ENCODE assay signal across 2 cellular contexts in the genomic region with DNA sequence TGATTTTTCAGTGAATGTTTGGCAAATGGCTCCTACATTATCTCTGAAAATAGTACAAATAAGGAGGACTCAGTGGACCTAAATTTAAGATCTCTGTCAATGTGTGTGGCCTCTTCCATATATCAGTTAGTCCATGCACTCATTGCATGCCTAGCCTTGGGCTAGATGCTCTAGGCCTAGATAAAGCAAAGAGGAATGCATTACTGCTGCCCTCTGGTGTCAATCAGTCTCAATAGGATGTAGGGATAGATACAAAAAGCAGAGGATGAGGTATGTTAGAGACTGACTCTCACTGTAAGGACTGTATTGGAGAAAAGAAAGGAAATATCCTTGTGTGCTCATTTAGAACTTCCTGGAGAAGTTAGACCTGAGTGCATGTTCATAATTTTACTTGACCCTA.
TF ChIP-seq lines count a peak whose summit lies in the region.

No MANE protein-coding gene starts in this region.

TF ChIP-seq in K562, 482 proteins besides CTCF, POLR2A, EP300 and RAD21 (continues in another document):
- TF ChIP-seq, protein P1, sequence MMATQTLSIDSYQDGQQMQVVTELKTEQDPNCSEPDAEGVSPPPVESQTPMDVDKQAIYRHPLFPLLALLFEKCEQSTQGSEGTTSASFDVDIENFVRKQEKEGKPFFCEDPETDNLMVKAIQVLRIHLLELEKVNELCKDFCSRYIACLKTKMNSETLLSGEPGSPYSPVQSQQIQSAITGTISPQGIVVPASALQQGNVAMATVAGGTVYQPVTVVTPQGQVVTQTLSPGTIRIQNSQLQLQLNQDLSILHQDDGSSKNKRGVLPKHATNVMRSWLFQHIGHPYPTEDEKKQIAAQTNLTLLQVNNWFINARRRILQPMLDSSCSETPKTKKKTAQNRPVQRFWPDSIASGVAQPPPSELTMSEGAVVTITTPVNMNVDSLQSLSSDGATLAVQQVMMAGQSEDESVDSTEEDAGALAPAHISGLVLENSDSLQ (IDR thresholded peaks at IDR 0.05) = peak; percentile 48; the same call in 1 of the 2 replicates
- no peak for TF ChIP-seq DNMT1 (IDR thresholded peaks at IDR 0.05)
- no peak for TF ChIP-seq HNRNPL (IDR thresholded peaks at IDR 0.05; ENCODE audit: low read depth, low read length)
- TF ChIP-seq ETV5 (CRISPR knock-in tag; IDR thresholded peaks at IDR 0.05; ENCODE audit: low read depth) = 0 out of 2 replicates have a peak, but pooled peaks have one; percentile 25
- 0 out of 2 replicates have a peak, but pooled peaks have one; percentile 29 for TF ChIP-seq ZNF197 (CRISPR knock-in tag; IDR thresholded peaks at IDR 0.05; ENCODE audit: low read depth)
- no peak for TF ChIP-seq POLR3G (IDR thresholded peaks at IDR 0.05; ENCODE audit: extremely low read depth, insufficient read length, insufficient replicate concordance)
- TF ChIP-seq BCOR (IDR thresholded peaks at IDR 0.05) = 0 out of 2 replicates have a peak, but pooled peaks have one; percentile 10
- 0 out of 2 replicates have a peak, but pooled peaks have one; percentile 14 for TF ChIP-seq DPF2 (IDR thresholded peaks at IDR 0.05)
- TF ChIP-seq, protein P2, sequence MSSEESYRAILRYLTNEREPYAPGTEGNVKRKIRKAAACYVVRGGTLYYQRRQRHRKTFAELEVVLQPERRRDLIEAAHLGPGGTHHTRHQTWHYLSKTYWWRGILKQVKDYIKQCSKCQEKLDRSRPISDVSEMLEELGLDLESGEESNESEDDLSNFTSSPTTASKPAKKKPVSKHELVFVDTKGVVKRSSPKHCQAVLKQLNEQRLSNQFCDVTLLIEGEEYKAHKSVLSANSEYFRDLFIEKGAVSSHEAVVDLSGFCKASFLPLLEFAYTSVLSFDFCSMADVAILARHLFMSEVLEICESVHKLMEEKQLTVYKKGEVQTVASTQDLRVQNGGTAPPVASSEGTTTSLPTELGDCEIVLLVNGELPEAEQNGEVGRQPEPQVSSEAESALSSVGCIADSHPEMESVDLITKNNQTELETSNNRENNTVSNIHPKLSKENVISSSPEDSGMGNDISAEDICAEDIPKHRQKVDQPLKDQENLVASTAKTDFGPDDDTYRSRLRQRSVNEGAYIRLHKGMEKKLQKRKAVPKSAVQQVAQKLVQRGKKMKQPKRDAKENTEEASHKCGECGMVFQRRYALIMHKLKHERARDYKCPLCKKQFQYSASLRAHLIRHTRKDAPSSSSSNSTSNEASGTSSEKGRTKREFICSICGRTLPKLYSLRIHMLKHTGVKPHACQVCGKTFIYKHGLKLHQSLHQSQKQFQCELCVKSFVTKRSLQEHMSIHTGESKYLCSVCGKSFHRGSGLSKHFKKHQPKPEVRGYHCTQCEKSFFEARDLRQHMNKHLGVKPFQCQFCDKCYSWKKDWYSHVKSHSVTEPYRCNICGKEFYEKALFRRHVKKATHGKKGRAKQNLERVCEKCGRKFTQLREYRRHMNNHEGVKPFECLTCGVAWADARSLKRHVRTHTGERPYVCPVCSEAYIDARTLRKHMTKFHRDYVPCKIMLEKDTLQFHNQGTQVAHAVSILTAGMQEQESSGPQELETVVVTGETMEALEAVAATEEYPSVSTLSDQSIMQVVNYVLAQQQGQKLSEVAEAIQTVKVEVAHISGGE (CRISPR knock-in tag; IDR thresholded peaks at IDR 0.05) = 0 out of 6 replicates have a peak, but pooled peaks of 1 of the 3 experiments have one; percentile 43
- TF ChIP-seq ZNF274 (IDR thresholded peaks at IDR 0.05; ENCODE audit: borderline replicate concordance, low read depth, low read length) = no peak
- peak in 1 of 2 experiments; percentile 60; a peak in 1 of 4 replicates for TF ChIP-seq RCOR1 (IDR thresholded peaks at IDR 0.05; ENCODE audit: borderline replicate concordance in 1 of 2, low read depth in 2 of 2, low read length in 2 of 2)
- peak; percentile 50; the same call in 1 of the 2 replicates for TF ChIP-seq CBX1 (IDR thresholded peaks at IDR 0.05; ENCODE audit: low read depth)
- peak in 1 of 2 experiments; percentile 12; a peak in 1 of 4 replicates for TF ChIP-seq TRIM24 (IDR thresholded peaks at IDR 0.05)
- 0 out of 2 replicates have a peak, but pooled peaks have one; percentile 49 for TF ChIP-seq MYC (IDR thresholded peaks at IDR 0.05; ENCODE audit: low read depth, low read length)
- TF ChIP-seq MYC (CRISPR knock-in tag; IDR thresholded peaks at IDR 0.05; ENCODE audit: borderline replicate concordance, low read depth) = no peak
- 0 out of 3 replicates have a peak, but pooled peaks of 1 of the 2 experiments have one; percentile 25 for TF ChIP-seq CBX3 (IDR thresholded peaks at IDR 0.05; ENCODE audit: borderline replicate concordance in 1 of 2, low read length in 2 of 2)
- peak; percentile 33; the same call in 1 of the 2 replicates for TF ChIP-seq TCF3 (CRISPR knock-in tag; IDR thresholded peaks at IDR 0.05)

TF ChIP-seq in liver, 16 proteins besides CTCF, POLR2A, EP300 and RAD21:
- TF ChIP-seq, protein P3, sequence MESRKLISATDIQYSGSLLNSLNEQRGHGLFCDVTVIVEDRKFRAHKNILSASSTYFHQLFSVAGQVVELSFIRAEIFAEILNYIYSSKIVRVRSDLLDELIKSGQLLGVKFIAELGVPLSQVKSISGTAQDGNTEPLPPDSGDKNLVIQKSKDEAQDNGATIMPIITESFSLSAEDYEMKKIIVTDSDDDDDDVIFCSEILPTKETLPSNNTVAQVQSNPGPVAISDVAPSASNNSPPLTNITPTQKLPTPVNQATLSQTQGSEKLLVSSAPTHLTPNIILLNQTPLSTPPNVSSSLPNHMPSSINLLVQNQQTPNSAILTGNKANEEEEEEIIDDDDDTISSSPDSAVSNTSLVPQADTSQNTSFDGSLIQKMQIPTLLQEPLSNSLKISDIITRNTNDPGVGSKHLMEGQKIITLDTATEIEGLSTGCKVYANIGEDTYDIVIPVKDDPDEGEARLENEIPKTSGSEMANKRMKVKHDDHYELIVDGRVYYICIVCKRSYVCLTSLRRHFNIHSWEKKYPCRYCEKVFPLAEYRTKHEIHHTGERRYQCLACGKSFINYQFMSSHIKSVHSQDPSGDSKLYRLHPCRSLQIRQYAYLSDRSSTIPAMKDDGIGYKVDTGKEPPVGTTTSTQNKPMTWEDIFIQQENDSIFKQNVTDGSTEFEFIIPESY (IDR thresholded peaks at IDR 0.05) = no peak
- TF ChIP-seq EGR1 (IDR thresholded peaks at IDR 0.05; ENCODE audit: low read depth in 2 of 2) = no peak
- no peak for TF ChIP-seq YY1 (IDR thresholded peaks at IDR 0.05)
- TF ChIP-seq TAF1 (conservative IDR thresholded peaks at IDR 0.05) = no peak
- no peak for TF ChIP-seq JUND (IDR thresholded peaks at IDR 0.05)
- TF ChIP-seq SP1 (IDR thresholded peaks at IDR 0.05) = no peak
- TF ChIP-seq NR2F2 (IDR thresholded peaks at IDR 0.05) = no peak
- no peak for TF ChIP-seq HNF4A (conservative IDR thresholded peaks at IDR 0.05)
- TF ChIP-seq GABPA (IDR thresholded peaks at IDR 0.05 in 1 of 2, conservative IDR thresholded peaks at IDR 0.05 in 1 of 2) = no peak
